In the genomic region with DNA sequence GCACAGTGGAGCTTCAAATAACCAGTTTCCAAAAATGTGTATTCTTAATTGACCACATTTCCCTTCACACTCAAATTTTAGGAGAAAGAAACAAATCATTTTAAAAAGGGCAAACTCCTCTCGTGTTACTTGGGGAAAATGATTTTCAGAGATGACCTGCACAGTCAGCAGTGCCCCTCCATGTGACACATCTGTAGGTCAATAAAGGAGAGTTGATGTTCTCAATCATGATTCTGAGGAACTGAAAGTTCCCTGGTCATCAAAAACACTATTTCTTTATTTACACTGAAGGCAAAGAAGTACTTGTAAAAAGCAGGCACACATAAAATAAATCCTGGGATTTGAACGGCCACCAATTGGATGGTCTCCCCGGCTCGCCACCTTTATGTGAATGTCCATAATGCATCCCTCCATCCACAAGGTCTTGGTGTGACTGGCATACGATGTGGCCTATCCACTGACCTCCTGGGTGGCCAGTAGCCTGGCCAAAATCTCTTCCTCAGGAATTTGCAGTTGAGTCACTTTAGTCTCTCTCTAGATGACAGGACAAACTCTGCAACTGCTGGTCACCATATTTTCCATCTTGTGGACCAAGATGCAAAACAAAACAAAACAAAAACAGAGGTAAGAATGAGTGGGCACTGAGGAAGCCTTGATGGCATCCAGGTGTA, we compare ENCODE assay signal across 10 cellular contexts. TPM values are rescaled to one million over a fixed set of nuclear protein-coding genes. Genes with fewer than 3 reads are reported as not detected.
DNase-seq lines count a peak whose midpoint lies in the region; ATAC-seq, FAIRE-seq and TF ChIP-seq lines count a peak whose summit lies in the region.
"Had no signal": no experiment of that assay in that cellular context is flagged by ENCODE, and none has a peak within 500 bp of the region (broad histone marks: within the 10 kb centered on the region; RNA-seq: fewer than 3 reads in every experiment).

No MANE protein-coding gene starts in this region.

- 63 to 64% methylated on average over 5 of the region's 5 CpGs for WGBS in sigmoid colon, 2 donors
- WGBS in thyroid gland, 2 donors: 66% methylated on average over 5 of the region's 5 CpGs

- intact Hi-C loops in left ventricle myocardium superior (cut with micrococcal nuclease): loop anchor here (5.0 kb wide), 1 partner anchor 465 kb away; no protein-coding TSS in a partner anchor
- intact Hi-C loops in sigmoid colon (cut with DNase I): loop anchor here (2.0 to 10.0 kb wide), 6 partner anchors 65 to 1428 kb away; no protein-coding TSS in a partner anchor
- intact Hi-C loops in thyroid gland (cut with DNase I): loop anchor here (5.0 kb wide), 2 partner anchors 150 to 465 kb away; no protein-coding TSS in a partner anchor

- TF ChIP-seq CTCF in sigmoid colon (IDR thresholded peaks at IDR 0.05) (no peak), thyroid gland (IDR thresholded peaks at IDR 0.05) (no peak)

- no peak for TF ChIP-seq EP300 in sigmoid colon (IDR thresholded peaks at IDR 0.05)

- no peaks in the 10 kb centered on the region for H3K9me3 ChIP-seq in sigmoid colon
- no peaks in the 10 kb centered on the region for H3K9me3 ChIP-seq in thyroid gland

- TF ChIP-seq POLR2A in sigmoid colon (IDR thresholded peaks at IDR 0.05) (no peak), thyroid gland (IDR thresholded peaks at IDR 0.05) (no peak)

- H3K27ac ChIP-seq in sigmoid colon: peak overlapping the region in 3 of 4 donors; percentile 24 to 56 (median 56)
- H3K27ac ChIP-seq in thyroid gland: no peak overlapping the region

- H3K4me3 ChIP-seq in sigmoid colon (peak overlapping the region in 1 of 4 donors; percentile 5), thyroid gland (replicated peaks in 1 of 3) (no peak overlapping the region)

- peak; percentile 33 for FAIRE-seq in TTC549 (lab: Jason Lieb, UNC)
- FAIRE-seq: HTR-8/SVneo had no signal

- DNase-seq in EL: peak; percentile 59
- no peak for DNase-seq in left ventricle myocardium superior
- DNase-seq in sigmoid colon: no peak
- DNase-seq in SKM-1 (lab: John Stamatoyannopoulos, UW; ENCODE audit: unreplicated experiment): no peak
- DNase-seq in thyroid gland: no peak
- no peak for DNase-seq in NCI-H1694 (lab: John Stamatoyannopoulos, UW)
- DNase-seq: activated naive CD4-positive, alpha-beta T cell had no signal

- peak; percentile 58 for ATAC-seq in left ventricle myocardium superior
- no peak for ATAC-seq in HG03159 (IDR thresholded peaks at IDR 0.05; ENCODE audit: unreplicated experiment)

- H3K36me3 ChIP-seq in sigmoid colon: no peaks in the 10 kb centered on the region
- H3K36me3 ChIP-seq in thyroid gland: no peaks in the 10 kb centered on the region

- H3K4me1 ChIP-seq in sigmoid colon (peaks cover 0 to 40% (median 27%) of the 10 kb centered on the region in 4 donors), thyroid gland (peaks cover 0 to 5% of the 10 kb centered on the region in 2 donors)

- H3K27me3 ChIP-seq in sigmoid colon (no peaks in the 10 kb centered on the region), thyroid gland (no peaks in the 10 kb centered on the region)

RNA-seq across cellular contexts. Expression of a gene that starts 39.0 kb away (rescaled TPM):
- total RNA-seq in left ventricle myocardium superior (2.2 TPM), sigmoid colon (1 to 10 TPM in 3 of 4 donors, under 1 TPM in 1; 0.33 to 2.7 (median 1.8) TPM), thyroid gland (1 to 10 TPM; 1.8 to 5.9 (median 3.2) TPM)
- 10 to 100 TPM in 2 of 3 donors, 1 to 10 TPM in 1; 4.2 to 23.9 (median 20.8) TPM for polyA plus RNA-seq in sigmoid colon

Comparison
In these comparisons a context has a peak if more than half of its experiments do, and no peak if none do; other contexts are left out.
1. H3K27ac ChIP-seq: peak in sigmoid colon (3 of 4); none in thyroid gland (0 of 3).